ENCODE assay signal across 2 cellular contexts in the genomic region with DNA sequence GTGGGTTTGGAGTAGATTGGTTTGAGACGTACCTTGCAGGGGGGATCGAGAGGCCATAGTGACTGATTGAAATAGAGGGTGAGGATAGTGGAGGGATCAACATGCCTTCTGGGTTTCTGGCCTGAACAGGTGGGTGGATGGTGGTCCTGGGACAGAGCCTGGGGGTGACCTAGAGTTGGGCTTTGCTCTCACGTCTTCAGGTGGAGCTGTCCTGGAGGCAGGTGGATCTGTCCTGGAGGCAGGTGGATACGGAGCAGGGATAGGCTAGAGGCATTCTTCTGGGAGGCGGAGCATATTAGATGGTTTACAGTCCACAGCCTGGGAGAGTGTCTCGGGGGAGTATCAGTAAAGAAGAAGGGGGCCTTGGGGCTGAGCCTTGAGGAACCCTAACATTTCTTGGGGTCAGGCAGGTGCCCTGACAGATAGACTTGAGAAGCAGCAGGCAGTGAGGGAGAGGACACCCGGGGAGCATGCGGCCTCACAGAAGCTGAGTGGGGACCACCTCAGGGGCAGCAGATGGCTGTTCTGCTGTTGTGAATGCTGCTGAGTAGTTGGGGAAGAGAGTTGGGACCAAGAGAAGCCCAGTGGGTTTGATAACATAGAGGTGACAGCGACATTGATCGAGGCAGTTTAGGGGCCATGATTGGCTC.
TF ChIP-seq lines count a peak whose summit lies in the region.

No MANE protein-coding gene starts in this region.

TF ChIP-seq in SK-N-SH, 30 proteins besides CTCF, POLR2A, EP300 and RAD21 (continued from another document):
- TF ChIP-seq PBX3 (IDR thresholded peaks at IDR 0.05): no peak
- TF ChIP-seq, protein P1, sequence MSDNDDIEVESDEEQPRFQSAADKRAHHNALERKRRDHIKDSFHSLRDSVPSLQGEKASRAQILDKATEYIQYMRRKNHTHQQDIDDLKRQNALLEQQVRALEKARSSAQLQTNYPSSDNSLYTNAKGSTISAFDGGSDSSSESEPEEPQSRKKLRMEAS (IDR thresholded peaks at IDR 0.05; ENCODE audit: low read depth): no peak
- no peak for TF ChIP-seq ELF1 (IDR thresholded peaks at IDR 0.05)
- no peak for TF ChIP-seq GABPA (IDR thresholded peaks at IDR 0.05; ENCODE audit: low read depth)
- no peak for TF ChIP-seq POLR2AphosphoS5 (IDR thresholded peaks at IDR 0.05; ENCODE audit: low read depth, low read length)
- no peak for TF ChIP-seq RCOR1 (IDR thresholded peaks at IDR 0.05; ENCODE audit: low read length)
- TF ChIP-seq ZBTB33 (IDR thresholded peaks at IDR 0.05; ENCODE audit: borderline replicate concordance, low read depth): no peak
- TF ChIP-seq SMC3 (IDR thresholded peaks at IDR 0.05; ENCODE audit: low read depth, low read length): no peak
TF ChIP-seq in SK-N-SH: peak in this region for 0.

TF ChIP-seq in SK-N-SH treated with all-trans-retinoic acid at 6 μM for 48 hours, 23 proteins besides CTCF, POLR2A, EP300 and RAD21 (continued from another document):
- TF ChIP-seq CREB5 (CRISPR knock-in tag; IDR thresholded peaks at IDR 0.05; ENCODE audit: low read depth): no peak
- no peak for TF ChIP-seq BACH2 (CRISPR knock-in tag; IDR thresholded peaks at IDR 0.05; ENCODE audit: borderline replicate concordance)
- TF ChIP-seq ZNF70 (CRISPR knock-in tag; IDR thresholded peaks at IDR 0.05): no peak
- no peak for TF ChIP-seq ZFP3 (CRISPR knock-in tag; IDR thresholded peaks at IDR 0.05)
- no peak for TF ChIP-seq ARNTL (CRISPR knock-in tag; IDR thresholded peaks at IDR 0.05; ENCODE audit: borderline replicate concordance, low read depth)
- no peak for TF ChIP-seq ISL1 (CRISPR knock-in tag; IDR thresholded peaks at IDR 0.05)
- TF ChIP-seq RARB (CRISPR knock-in tag; IDR thresholded peaks at IDR 0.05): no peak
- no peak for TF ChIP-seq ESRRG (CRISPR knock-in tag; IDR thresholded peaks at IDR 0.05)
- no peak for TF ChIP-seq ZNF565 (CRISPR knock-in tag; conservative IDR thresholded peaks at IDR 0.05; ENCODE audit: low read depth)
